ENCODE assay signal across 1 cellular context in genomic region chr5:2752059-2752874, GRCh38.
TF ChIP-seq lines count a peak whose summit lies in the region.

No MANE protein-coding gene starts in this region.

TF ChIP-seq in H1, 55 proteins besides CTCF, POLR2A, EP300 and RAD21 (continued from another document):
- TF ChIP-seq BRCA1 (IDR thresholded peaks at IDR 0.05; ENCODE audit: low read depth, low read length), result no peak
- peak; percentile 19 for TF ChIP-seq KDM4A (IDR thresholded peaks at IDR 0.05; ENCODE audit: low read depth, low read length, severe bottlenecking)
- TF ChIP-seq BACH1 (IDR thresholded peaks at IDR 0.05; ENCODE audit: low read length), result no peak
- no peak for TF ChIP-seq SP2 (IDR thresholded peaks at IDR 0.05; ENCODE audit: low read length)
- TF ChIP-seq ZNF274 (IDR thresholded peaks at IDR 0.05; ENCODE audit: borderline replicate concordance, extremely low read depth, low read length), result no peak
- TF ChIP-seq GABPA (IDR thresholded peaks at IDR 0.05; ENCODE audit: borderline replicate concordance, insufficient read depth, low read length), result no peak
- no peak for TF ChIP-seq SIRT6 (IDR thresholded peaks at IDR 0.05; ENCODE audit: low read length)
- TF ChIP-seq CREB1 (IDR thresholded peaks at IDR 0.05), result peak; percentile 27; the same call in 1 of the 2 replicates
- no peak for TF ChIP-seq EZH2 (IDR thresholded peaks at IDR 0.05; ENCODE audit: low read depth, low read length, severe bottlenecking)
- no peak for TF ChIP-seq RFX5 (IDR thresholded peaks at IDR 0.05; ENCODE audit: borderline replicate concordance, low read depth, low read length)
- TF ChIP-seq GTF2F1 (IDR thresholded peaks at IDR 0.05; ENCODE audit: borderline replicate concordance, low read depth, low read length), result no peak
- no peak for TF ChIP-seq MAX (IDR thresholded peaks at IDR 0.05)
- TF ChIP-seq SIN3A (conservative IDR thresholded peaks at IDR 0.05 in 1 of 2, IDR thresholded peaks at IDR 0.05 in 1 of 2; ENCODE audit: low read depth in 1 of 2, low read length in 2 of 2), result 0 out of 4 replicates have a peak, but pooled peaks of 1 of the 2 experiments have one; percentile 38
- TF ChIP-seq BCL11A (IDR thresholded peaks at IDR 0.05; ENCODE audit: low read depth in 2 of 2, low read length in 2 of 2), result no peak
- TF ChIP-seq CEBPB (IDR thresholded peaks at IDR 0.05; ENCODE audit: low read depth, low read length), result no peak
